In genomic region chr16:87578531-87578930, GRCh38 we compare ENCODE assay signal across 1 cellular context.
TF ChIP-seq lines count a peak whose summit lies in the region.

No MANE protein-coding gene starts in this region.

TF ChIP-seq in IMR-90, 13 proteins besides CTCF, POLR2A, EP300 and RAD21:
- TF ChIP-seq MXI1 (IDR thresholded peaks at IDR 0.05; ENCODE audit: borderline replicate concordance, low read depth, low read length) (no peak), ELK1 (IDR thresholded peaks at IDR 0.05; ENCODE audit: borderline replicate concordance, low read depth, low read length) (no peak), MAZ (IDR thresholded peaks at IDR 0.05; ENCODE audit: borderline replicate concordance, low read depth, low read length) (no peak)
